In genomic region chr2:31192396-31193065, GRCh38 we compare ENCODE assay signal across 17 cellular contexts. TPM values are rescaled to one million over a fixed set of nuclear protein-coding genes. Genes with fewer than 3 reads are reported as not detected.
DNase-seq lines count a peak whose midpoint lies in the region; ATAC-seq and TF ChIP-seq lines count a peak whose summit lies in the region.
"Had no signal": no experiment of that assay in that cellular context is flagged by ENCODE, and none has a peak within 500 bp of the region (broad histone marks: within the 10 kb centered on the region; RNA-seq: fewer than 3 reads in every experiment).

No MANE protein-coding gene starts in this region.

- no peak overlapping the region for H3K23ac ChIP-seq in mesendoderm (ENCODE audit: low read length)

- intact Hi-C loops in cardiac septum (cut with DNase I) = no loop called here
- intact Hi-C loops in heart right ventricle (cut with DNase I) = no loop called here
- intact Hi-C loops in aorta (cut with DNase I) = no loop called here

- H3K27me3 ChIP-seq in heart right ventricle (no peaks in the 10 kb centered on the region), mesendoderm (ENCODE audit: insufficient read depth, low read length, poor library complexity) (no peaks in the 10 kb centered on the region), aorta (ENCODE audit: control insufficient read depth in 1 of 2, insufficient read depth in 2 of 2, low read length in 1 of 2) (no peaks in the 10 kb centered on the region), MG63 (no peaks in the 10 kb centered on the region)
- H3K27me3 ChIP-seq: BE2C had no signal

- peak overlapping the region; percentile 51 for H3K56ac ChIP-seq in mesendoderm (ENCODE audit: low read length)

- H3K27ac ChIP-seq in heart right ventricle (no peak overlapping the region), mesendoderm (ENCODE audit: low read depth, low read length) (no peak overlapping the region), aorta (ENCODE audit: low read depth in 1 of 2, low read length in 2 of 2) (no peak overlapping the region)
- H3K27ac ChIP-seq: GM23248, HL-60 had no signal

- no peak overlapping the region for H4K5ac ChIP-seq in mesendoderm (ENCODE audit: low read length)

- no peaks in the 10 kb centered on the region for H3K79me1 ChIP-seq in mesendoderm (ENCODE audit: low read length)

- H3K4ac ChIP-seq in mesendoderm (ENCODE audit: low read depth, low read length) = no peak overlapping the region

- no peak overlapping the region for H3K18ac ChIP-seq in mesendoderm (ENCODE audit: low read length)

- H4K8ac ChIP-seq in mesendoderm (ENCODE audit: low read depth, low read length) = no peak overlapping the region

- no peak overlapping the region for H2BK15ac ChIP-seq in mesendoderm (replicated peaks; ENCODE audit: low read depth)

- no peak overlapping the region for H3K4me3 Mint-ChIP-seq in type B pancreatic cell
- H3K4me3 Mint-ChIP-seq: CD4-positive, CD25-positive, alpha-beta regulatory T cell had no signal

- H3K4me1 Mint-ChIP-seq in type B pancreatic cell (ENCODE audit: unreplicated experiment) = no peaks in the 10 kb centered on the region
- H3K4me1 Mint-ChIP-seq: CD4-positive, CD25-positive, alpha-beta regulatory T cell had no signal

- 83 to 91% methylated on average over 5 of the region's 5 CpGs for WGBS in heart right ventricle, 2 donors
- WGBS in mesendoderm (ENCODE audit: extremely low coverage, insufficient coverage, low lambda C conversion rate) = no CpG with 5 or more reads among the region's 5 CpGs
- WGBS in aorta, 2 donors = 90 to 93% methylated on average over 5 of the region's 5 CpGs

- H3K36me3 ChIP-seq in heart right ventricle = no peaks in the 10 kb centered on the region
- no peaks in the 10 kb centered on the region for H3K36me3 ChIP-seq in mesendoderm (ENCODE audit: control insufficient read depth, insufficient read depth, low read length)
- H3K36me3 ChIP-seq in aorta (ENCODE audit: control insufficient read depth in 1 of 2, insufficient read depth in 2 of 2, low read length in 1 of 2) = no peaks in the 10 kb centered on the region
- H3K36me3 ChIP-seq in MG63 = no peaks in the 10 kb centered on the region
- H3K36me3 ChIP-seq: BE2C had no signal

- no peaks in the 10 kb centered on the region for H3K36me3 Mint-ChIP-seq in type B pancreatic cell

- H3K4me1 ChIP-seq in heart right ventricle (no peaks in the 10 kb centered on the region), mesendoderm (ENCODE audit: control insufficient read depth, low read depth, low read length) (peaks cover 13% of the 10 kb centered on the region), aorta (ENCODE audit: control insufficient read depth in 1 of 2, insufficient read depth in 2 of 2, low read length in 2 of 2) (no peaks in the 10 kb centered on the region)
- H3K4me1 ChIP-seq: BE2C had no signal

- ATAC-seq in heart right ventricle (no peak), aorta (ENCODE audit: low FRiP score) (no peak)

- H2BK120ac ChIP-seq in mesendoderm (ENCODE audit: low read depth, low read length) = no peak overlapping the region

- no peak overlapping the region for H3K27ac Mint-ChIP-seq in type B pancreatic cell
- H3K27ac Mint-ChIP-seq: CD4-positive, CD25-positive, alpha-beta regulatory T cell had no signal

- H3K9ac ChIP-seq in mesendoderm (ENCODE audit: low read length) = no peak overlapping the region
- H3K9ac ChIP-seq: GM23248 had no signal

- no peak overlapping the region for H2AK5ac ChIP-seq in mesendoderm (ENCODE audit: low read length)

- H3K4me2 ChIP-seq in mesendoderm (ENCODE audit: low read length) = no peak overlapping the region

- no peaks in the 10 kb centered on the region for H3K79me2 ChIP-seq in mesendoderm (ENCODE audit: control insufficient read depth, insufficient read depth, low read length)

- H3K4me3 ChIP-seq in heart right ventricle (no peak overlapping the region), mesendoderm (ENCODE audit: low read length) (no peak overlapping the region), aorta (ENCODE audit: low read length in 2 of 2) (no peak overlapping the region), MG63 (no peak overlapping the region)
- H3K4me3 ChIP-seq: GM23248 had no signal

- H3K9me3 ChIP-seq in heart right ventricle (no peaks in the 10 kb centered on the region), aorta (ENCODE audit: control insufficient read depth, low read length) (no peaks in the 10 kb centered on the region), MG63 (no peaks in the 10 kb centered on the region)
- H3K9me3 ChIP-seq: BE2C, Caco-2 had no signal

- peaks cover 24% of the 10 kb centered on the region for H3K27me3 Mint-ChIP-seq in type B pancreatic cell

- H3K9me3 Mint-ChIP-seq in type B pancreatic cell = no peaks in the 10 kb centered on the region

- peak; percentile 26 for DNase-seq in cardiac septum (ENCODE audit: low spot score)
- DNase-seq in heart right ventricle = no peak
- DNase-seq in mesendoderm = no peak
- peak; percentile 65 for DNase-seq in type B pancreatic cell (ENCODE audit: extremely low spot score, unreplicated experiment)
- DNase-seq in aorta = no peak
- DNase-seq in MG63 = no peak
- no peak for DNase-seq in dedifferentiated amniotic fluid mesenchymal stem cell (ENCODE audit: extremely low spot score)
- DNase-seq: ACHN; BE2C; C1 segment of cervical spinal cord; Caco-2; CD4-positive, CD25-positive, alpha-beta regulatory T cell; DMS79; GDM1; GM23248; HCEC 1CT had no signal

- TF ChIP-seq CTCF in heart right ventricle (IDR thresholded peaks at IDR 0.05) = no peak
- no peak for TF ChIP-seq CTCF in type B pancreatic cell (conservative IDR thresholded peaks at IDR 0.05)

- H2BK5ac ChIP-seq in mesendoderm (ENCODE audit: low read length) = no peak overlapping the region

RNA-seq across cellular contexts. Expression of gene CAPN14, which starts 24.8 kb away (rescaled TPM):
- total RNA-seq in cardiac septum = 0.16 TPM
- total RNA-seq in heart right ventricle = under 1 TPM in 9 of 10 donors, not detected in 1; 0.08 to 0.46 (median 0.25) TPM
- under 1 TPM; 0.09 to 0.37 TPM for polyA plus RNA-seq in heart right ventricle
- 0.10 TPM for polyA plus RNA-seq in mesendoderm (2013, experiment 1 of 2)
- 0.07 TPM for polyA plus RNA-seq in mesendoderm (2013, experiment 2 of 2)
- total RNA-seq in type B pancreatic cell (ENCODE audit: low replicate concordance) = 0.12 and 0.39 TPM in 2 replicates
- under 1 TPM; 0.21 to 0.29 TPM for total RNA-seq in aorta
- under 1 TPM in 1 of 2 donors, not detected in 1; 0.18 TPM for polyA plus RNA-seq in aorta
- total RNA-seq in MG63 (2014; rRNA removed; shearing (Covaris generic); ENCODE audit: low replicate concordance) = not detected in 2 replicates
- polyA plus RNA-seq: GM23248 had no signal

RNA-seq across cellular contexts. Expression of gene EHD3, which starts 41.4 kb away (rescaled TPM):
- total RNA-seq in cardiac septum (26.6 TPM), heart right ventricle (10 to 100 TPM; 12.5 to 40.9 (median 26.5) TPM), type B pancreatic cell (ENCODE audit: low replicate concordance) (5.3 and 8.9 TPM in 2 replicates), aorta (10 to 100 TPM; 19.8 to 28.8 TPM)
- polyA plus RNA-seq in heart right ventricle (1 to 10 TPM; 5.3 to 7.9 TPM), aorta (10 to 100 TPM; 14.0 to 16.4 TPM)
- 8.2 TPM for polyA plus RNA-seq in mesendoderm (2013, experiment 1 of 2)
- polyA plus RNA-seq in mesendoderm (2013, experiment 2 of 2) = 8.7 TPM
- total RNA-seq in MG63 (2014; rRNA removed; shearing (Covaris generic); ENCODE audit: low replicate concordance) = 0.07 and 0.30 TPM in 2 replicates
- total RNA-seq: Caco-2 had no signal

RNA-seq across cellular contexts. Expression of gene GALNT14, which starts 54.3 kb away (rescaled TPM):
- total RNA-seq in cardiac septum = 0.48 TPM
- total RNA-seq in heart right ventricle = 1 to 10 TPM in 1 of 10 donors, under 1 TPM in 7, not detected in 2; 0.17 to 1.4 (median 0.53) TPM
- under 1 TPM; 0.65 to 0.66 TPM for polyA plus RNA-seq in heart right ventricle
- polyA plus RNA-seq in mesendoderm (2013, experiment 1 of 2) = 5.6 TPM
- polyA plus RNA-seq in mesendoderm (2013, experiment 2 of 2) = 5.4 TPM
- total RNA-seq in type B pancreatic cell (ENCODE audit: low replicate concordance) = 5.7 and 7.4 TPM in 2 replicates
- total RNA-seq in aorta = 1 to 10 TPM; 1.2 to 1.7 TPM
- polyA plus RNA-seq in aorta = under 1 TPM in 1 of 2 donors, not detected in 1; 0.74 TPM
- 3.9 and 6.3 TPM in 2 replicates for total RNA-seq in MG63 (2014; rRNA removed; shearing (Covaris generic); ENCODE audit: low replicate concordance)
- total RNA-seq: Caco-2; CD4-positive, CD25-positive, alpha-beta regulatory T cell had no signal
- polyA plus RNA-seq: CD4-positive, CD25-positive, alpha-beta regulatory T cell had no signal

Comparison
In these comparisons a context has a peak if more than half of its experiments do, and no peak if none do; other contexts are left out.
1. DNase-seq: peak in cardiac septum (single experiment) and type B pancreatic cell (single experiment); none in heart right ventricle (0 of 2), mesendoderm (single experiment), aorta (0 of 2), MG63 (single experiment) and dedifferentiated amniotic fluid mesenchymal stem cell (single experiment).